Comparison of ENCODE assay signal across 8 cellular contexts in the genomic region with DNA sequence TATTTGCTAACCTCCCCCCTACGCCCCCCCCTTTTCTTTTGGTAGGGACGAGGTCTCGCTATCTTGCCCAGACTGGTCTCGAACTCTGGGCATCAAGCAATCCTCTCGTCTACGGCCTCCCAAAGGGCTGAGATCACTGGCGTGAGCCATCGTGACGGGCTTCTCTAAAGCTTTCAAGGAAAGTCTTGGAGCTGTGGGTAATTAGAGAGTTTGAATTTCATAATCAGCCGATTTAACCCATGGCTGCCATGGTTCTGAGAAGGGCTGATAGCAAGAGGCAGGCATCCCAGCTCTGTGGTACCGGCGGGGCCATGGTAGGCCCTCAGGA. TPM values are rescaled to one million over a fixed set of nuclear protein-coding genes. Genes with fewer than 3 reads are reported as not detected.
DNase-seq lines count a peak whose midpoint lies in the region; ATAC-seq and TF ChIP-seq lines count a peak whose summit lies in the region.

No MANE protein-coding gene starts in this region.

- no peak overlapping the region for H2BK120ac ChIP-seq in trophoblast cell (ENCODE audit: insufficient read depth, low read length, poor library complexity)

- whole genome bisulfite sequencing in trophoblast cell (ENCODE audit: extremely low coverage, insufficient coverage, insufficient read length), result no CpG with 5 or more reads among the region's 12 CpGs

- peaks cover 0 to 47% (median 7%) of the 10 kb centered on the region in 4 donors for H3K4me1 ChIP-seq in Peyer's patch
- peaks cover 23 to 32% of the 10 kb centered on the region in 2 experiments for H3K4me1 ChIP-seq in trophoblast cell (ENCODE audit: control insufficient read depth in 1 of 2, insufficient read depth in 2 of 2, low read length in 2 of 2)

- no peak overlapping the region for H4K91ac ChIP-seq in trophoblast cell (ENCODE audit: low read depth, low read length)

- no peak for TF ChIP-seq POLR2A in Peyer's patch (IDR thresholded peaks at IDR 0.05)

- H3K14ac ChIP-seq in trophoblast cell (ENCODE audit: low read length), result no peak overlapping the region

- no peak overlapping the region for H3K23ac ChIP-seq in trophoblast cell (ENCODE audit: low read length)

- H3K4me3 ChIP-seq in Peyer's patch (peak overlapping the region in 2 of 4 donors; percentile 79 to 91), trophoblast cell (ENCODE audit: low read depth, low read length) (no peak overlapping the region)

- DNase-seq in DMS79 treated with DMSO at 0.1 percent for 48 hours (lab: John Stamatoyannopoulos, UW) (peak; percentile 76), Peyer's patch (peak in 1 of 3 donors; percentile 45), epithelial cell of prostate (ENCODE audit: low read depth, low spot score) (no peak), trophoblast cell (no peak), T1000 (lab: John Stamatoyannopoulos, UW) (no peak), SHP77 treated with DMSO at 0.1 percent for 48 hours (lab: John Stamatoyannopoulos, UW) (no peak)

- H3K27me3 ChIP-seq in Peyer's patch (no peaks in the 10 kb centered on the region), trophoblast cell (ENCODE audit: insufficient read depth, low read length) (no peaks in the 10 kb centered on the region)

- peaks cover 24% of the 10 kb centered on the region for H3K79me1 ChIP-seq in trophoblast cell (ENCODE audit: low read length)

- peaks cover 0 to 7% (median 0%) of the 10 kb centered on the region in 3 donors for H3K36me3 ChIP-seq in Peyer's patch
- H3K36me3 ChIP-seq in trophoblast cell (ENCODE audit: control insufficient read depth in 1 of 2, insufficient read depth in 2 of 2, low read length in 2 of 2), result peaks cover 11 to 16% of the 10 kb centered on the region in 2 experiments

- no peak overlapping the region for H2AK5ac ChIP-seq in trophoblast cell (ENCODE audit: low read length)

- no peak for TF ChIP-seq CTCF in Peyer's patch (IDR thresholded peaks at IDR 0.05)

- H3K18ac ChIP-seq in trophoblast cell (ENCODE audit: low read length), result no peak overlapping the region

- H3K4ac ChIP-seq in trophoblast cell (ENCODE audit: low read depth, low read length), result no peak overlapping the region

- H3K9me3 ChIP-seq in Peyer's patch, result no peaks in the 10 kb centered on the region
- no peaks in the 10 kb centered on the region for H3K9me3 ChIP-seq in trophoblast cell (ENCODE audit: insufficient read depth, low read depth, low read length)

- H4K12ac ChIP-seq in trophoblast cell (ENCODE audit: low read depth, low read length), result no peak overlapping the region

- H4K8ac ChIP-seq in trophoblast cell (ENCODE audit: low read depth, low read length), result no peak overlapping the region

- no peak overlapping the region for H2BK5ac ChIP-seq in trophoblast cell (ENCODE audit: low read depth, low read length, poor library complexity)

- ATAC-seq in HG02981 (IDR thresholded peaks at IDR 0.05; ENCODE audit: unreplicated experiment) (no peak), HG03108 (IDR thresholded peaks at IDR 0.05; ENCODE audit: unreplicated experiment) (no peak)

- H3K4me2 ChIP-seq in trophoblast cell (ENCODE audit: low read length), result no peak overlapping the region

- no peak overlapping the region for H2AFZ ChIP-seq in trophoblast cell (ENCODE audit: insufficient read depth, low read length, poor library complexity)

- H3K27ac ChIP-seq in Peyer's patch, result peak overlapping the region in 3 of 4 donors; percentile 32 to 91 (median 64)
- peak overlapping the region; percentile 81 for H3K27ac ChIP-seq in epithelial cell of prostate
- H3K27ac ChIP-seq in trophoblast cell (ENCODE audit: low read depth, low read length), result no peak overlapping the region

- H3K79me2 ChIP-seq in trophoblast cell (ENCODE audit: control insufficient read depth, insufficient read depth, low read length, poor library complexity), result peaks cover 11% of the 10 kb centered on the region

- H2BK12ac ChIP-seq in trophoblast cell (ENCODE audit: low read length), result peak overlapping the region; percentile 29

- H3K9ac ChIP-seq in trophoblast cell (ENCODE audit: low read length), result no peak overlapping the region

RNA-seq across cellular contexts. Expression of a gene that starts 0.7 kb away (rescaled TPM):
- total RNA-seq in Peyer's patch, result 10 to 100 TPM in 1 of 4 donors, 1 to 10 TPM in 3; 2.1 to 14.1 (median 5.6) TPM
- polyA plus RNA-seq in trophoblast cell (2013), result 16.0 and 16.6 TPM in 2 replicates

RNA-seq across cellular contexts. Expression of a gene that starts 1.8 kb away (rescaled TPM):
- 100 to 1,000 TPM in 3 of 4 donors, 10 to 100 TPM in 1; 76.7 to 202 (median 196) TPM for total RNA-seq in Peyer's patch
- 62.8 and 66.5 TPM in 2 replicates for polyA plus RNA-seq in trophoblast cell (2013)

RNA-seq across cellular contexts. Expression of a gene that starts 5.5 kb away (rescaled TPM):
- 10 to 100 TPM; 15.2 to 37.2 (median 23.9) TPM for total RNA-seq in Peyer's patch
- 196 and 214 TPM in 2 replicates for polyA plus RNA-seq in trophoblast cell (2013)

RNA-seq across cellular contexts. Expression of a gene that starts 22.2 kb away (rescaled TPM):
- 1 to 10 TPM in 1 of 4 donors, under 1 TPM in 2, not detected in 1; 0.18 to 1.3 (median 0.95) TPM for total RNA-seq in Peyer's patch
- 1.0 and 1.1 TPM in 2 replicates for polyA plus RNA-seq in trophoblast cell (2013)

RNA-seq across cellular contexts. Expression of a gene that starts 30.8 kb away (rescaled TPM):
- 10 to 100 TPM; 10.3 to 18.9 (median 16.0) TPM for total RNA-seq in Peyer's patch
- polyA plus RNA-seq in trophoblast cell (2013), result 7.8 TPM in 2 replicates
